Comparison of ENCODE assay signal across 29 cellular contexts in genomic region chr1:71542155-71542554, GRCh38.
"Had no signal": no experiment of that assay in that cellular context is flagged by ENCODE, and none has a peak within 500 bp of the region (broad histone marks: within the 10 kb centered on the region; RNA-seq: fewer than 3 reads in every experiment).

No MANE protein-coding gene starts in this region.

- H3K9me3 ChIP-seq: ovary, psoas muscle, right lobe of liver, sigmoid colon, spleen, stomach, thoracic aorta, thyroid gland, tibial nerve, upper lobe of left lung, vagina had no signal

- H3K27ac Mint-ChIP-seq: naive thymus-derived CD4-positive, alpha-beta T cell; natural killer cell; nephron; neural progenitor cell; progenitor cell of endocrine pancreas; stimulated activated effector memory CD8-positive, alpha-beta T cell treated with anti-CD3 and anti-CD28 coated beads, Interleukin-12 subunit alpha, Interleukin-12 subunit beta, amount 100 ng/mL, for 72 hours; stimulated activated naive B cell treated with anti-CD40 and anti-IgM and Interleukin-4, amounts not matched to agents 10 μg/mL and 1 μg/mL and 100 μg/mL, for 72 hours; stimulated activated naive CD8-positive, alpha-beta T cell treated with anti-CD3 and anti-CD28 coated beads, Interleukin-15, Interleukin-2, amounts not matched to agents 100 ng/mL and 50 ng/mL, for 24 hours had no signal

- H3K27ac ChIP-seq: neural progenitor cell, ovary, parathyroid adenoma, psoas muscle, right lobe of liver, sigmoid colon, skin epidermis, spleen, stomach, thoracic aorta, thyroid gland, tibial nerve, upper lobe of left lung, vagina had no signal

- H3K4me3 ChIP-seq: neural progenitor cell, ovary, psoas muscle, right lobe of liver, sigmoid colon, skin epidermis, smooth muscle cell, spleen, stomach, thoracic aorta, thyroid gland, tibial nerve, upper lobe of left lung, vagina had no signal

- H3K4me1 Mint-ChIP-seq: naive thymus-derived CD4-positive, alpha-beta T cell; natural killer cell; nephron; neural progenitor cell; stimulated activated effector memory CD8-positive, alpha-beta T cell treated with anti-CD3 and anti-CD28 coated beads, Interleukin-12 subunit alpha, Interleukin-12 subunit beta, amount 100 ng/mL, for 72 hours; stimulated activated naive B cell treated with anti-CD40 and anti-IgM and Interleukin-4, amounts not matched to agents 10 μg/mL and 1 μg/mL and 100 μg/mL, for 72 hours had no signal

- H3K4me2 ChIP-seq: neural progenitor cell, smooth muscle cell had no signal

- H3K27me3 Mint-ChIP-seq: naive thymus-derived CD4-positive, alpha-beta T cell; progenitor cell of endocrine pancreas; stimulated activated naive B cell treated with anti-CD40 and anti-IgM and Interleukin-4, amounts not matched to agents 10 μg/mL and 1 μg/mL and 100 μg/mL, for 72 hours; stimulated activated naive CD8-positive, alpha-beta T cell treated with anti-CD3 and anti-CD28 coated beads, Interleukin-15, Interleukin-2, amounts not matched to agents 100 ng/mL and 50 ng/mL, for 24 hours had no signal

- DNase-seq: naive thymus-derived CD4-positive, alpha-beta T cell; natural killer cell; occipital lobe; ovary; posterior cingulate gyrus; psoas muscle; right lobe of liver; sigmoid colon; spleen; stimulated activated CD4-positive, alpha-beta T cell treated with anti-CD3 and anti-CD28 coated beads, Interleukin-12 subunit alpha, Interleukin-12 subunit beta, amount 100 ng/mL, for 4 hours; stimulated activated CD4-positive, alpha-beta T cell treated with anti-CD3 and anti-CD28 coated beads, Interleukin-1b, Interleukin-23, amount 100 ng/mL, for 48 hours; stimulated activated CD4-positive, alpha-beta T cell treated with anti-CD3 and anti-CD28 coated beads, Interleukin-4, amount 100 ng/mL, for 1 hour; stimulated activated naive B cell treated with anti-CD40 and anti-IgM and Interleukin-4, amounts not matched to agents 10 μg/mL and 1 μg/mL and 100 μg/mL, for 72 hours; stimulated activated naive CD4-positive, alpha-beta T cell treated with Interleukin-2 at 50 U/mL for 16 hours; stomach; thyroid gland; trophoblast cell; upper lobe of left lung had no signal

- H3K9ac ChIP-seq: neural progenitor cell, parathyroid adenoma had no signal

- ATAC-seq: naive thymus-derived CD4-positive, alpha-beta T cell; natural killer cell; right lobe of liver; stimulated activated effector memory CD8-positive, alpha-beta T cell treated with anti-CD3 and anti-CD28 coated beads, Interleukin-12 subunit alpha, Interleukin-12 subunit beta, amount 100 ng/mL, for 72 hours; stimulated activated naive B cell treated with anti-CD40 and anti-IgM and Interleukin-4, amounts not matched to agents 10 μg/mL and 1 μg/mL and 100 μg/mL, for 72 hours had no signal

- H3K9me3 Mint-ChIP-seq: nephron; neural progenitor cell; stimulated activated naive B cell treated with anti-CD40 and anti-IgM and Interleukin-4, amounts not matched to agents 10 μg/mL and 1 μg/mL and 100 μg/mL, for 72 hours; stimulated activated naive CD8-positive, alpha-beta T cell treated with anti-CD3 and anti-CD28 coated beads, Interleukin-15, Interleukin-2, amounts not matched to agents 100 ng/mL and 50 ng/mL, for 24 hours had no signal

- H3K4me3 Mint-ChIP-seq: naive thymus-derived CD4-positive, alpha-beta T cell; natural killer cell; nephron; neural progenitor cell; stimulated activated effector memory CD8-positive, alpha-beta T cell treated with anti-CD3 and anti-CD28 coated beads, Interleukin-12 subunit alpha, Interleukin-12 subunit beta, amount 100 ng/mL, for 72 hours; stimulated activated naive B cell treated with anti-CD40 and anti-IgM and Interleukin-4, amounts not matched to agents 10 μg/mL and 1 μg/mL and 100 μg/mL, for 72 hours; stimulated activated naive CD8-positive, alpha-beta T cell treated with anti-CD3 and anti-CD28 coated beads, Interleukin-15, Interleukin-2, amounts not matched to agents 100 ng/mL and 50 ng/mL, for 24 hours had no signal

- H3K36me3 Mint-ChIP-seq: naive thymus-derived CD4-positive, alpha-beta T cell; natural killer cell; neural progenitor cell; stimulated activated effector memory CD8-positive, alpha-beta T cell treated with anti-CD3 and anti-CD28 coated beads, Interleukin-12 subunit alpha, Interleukin-12 subunit beta, amount 100 ng/mL, for 72 hours; stimulated activated naive B cell treated with anti-CD40 and anti-IgM and Interleukin-4, amounts not matched to agents 10 μg/mL and 1 μg/mL and 100 μg/mL, for 72 hours had no signal

- H3K4me1 ChIP-seq: neural progenitor cell, parathyroid adenoma, psoas muscle, right lobe of liver, sigmoid colon, spleen, stomach, thyroid gland, tibial nerve, upper lobe of left lung, vagina had no signal

- H3K79me2 ChIP-seq: parathyroid adenoma had no signal

- H3K27me3 ChIP-seq: neural progenitor cell, ovary, right lobe of liver, sigmoid colon, spleen, stomach, thyroid gland, tibial nerve, upper lobe of left lung, vagina had no signal

- H3K36me3 ChIP-seq: neural progenitor cell, ovary, right lobe of liver, sigmoid colon, spleen, stomach, thoracic aorta, thyroid gland, tibial nerve, upper lobe of left lung, vagina had no signal
